ENCODE assay signal across 11 cellular contexts in the genomic region with DNA sequence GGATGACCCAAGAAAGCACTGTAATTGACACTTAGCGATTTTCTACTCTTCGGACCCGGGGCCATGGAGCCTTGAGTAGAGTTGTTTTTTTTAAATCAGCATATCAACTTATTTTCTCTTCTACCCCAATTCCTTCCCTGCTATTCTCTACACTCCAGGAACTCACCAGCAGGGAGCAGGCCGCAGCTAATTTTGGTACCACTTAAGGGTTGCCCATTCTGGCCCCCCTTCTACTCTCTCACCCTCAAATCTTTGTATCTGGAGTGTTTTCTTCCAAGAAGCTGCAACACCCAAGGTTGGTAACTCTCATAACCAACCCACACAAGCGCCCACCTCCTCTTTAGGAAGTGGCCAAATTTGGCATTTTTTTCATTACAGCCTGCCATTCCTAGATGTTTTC. TPM values are rescaled to one million over a fixed set of nuclear protein-coding genes. Genes with fewer than 3 reads are reported as not detected.
A peak's percentile ranks its signal among the peaks of the same experiment; 100 is the strongest.
DNase-seq lines count a peak whose midpoint lies in the region; ATAC-seq and TF ChIP-seq lines count a peak whose summit lies in the region.
"Had no signal": no experiment of that assay in that cellular context is flagged by ENCODE, and none has a peak within 500 bp of the region (broad histone marks: within the 10 kb centered on the region; RNA-seq: fewer than 3 reads in every experiment).

No MANE protein-coding gene starts in this region.

- peak; percentile 38 to 58 for ATAC-seq in right cardiac atrium
- peak; percentile 57 for ATAC-seq in stimulated activated naive CD8-positive, alpha-beta T cell treated with anti-CD3 and anti-CD28 coated beads, Interleukin-15, Interleukin-2, amounts not matched to agents 100 U/mL and 50 U/mL, for 24 hours

- DNase-seq in right cardiac atrium (no peak), cardiac septum (ENCODE audit: low spot score) (no peak), NB4 (ENCODE audit: low read depth) (peak; percentile 52), chondrocyte (ENCODE audit: low spot score) (peak; percentile 5), DMS153 treated with DMSO at 0.1 percent for 48 hours (lab: John Stamatoyannopoulos, UW; ENCODE audit: unreplicated experiment) (no peak), HuH-7.5 (ENCODE audit: low spot score) (no peak), NCI-H1417 (lab: John Stamatoyannopoulos, UW) (no peak)
- DNase-seq in stimulated activated naive CD8-positive, alpha-beta T cell treated with anti-CD3 and anti-CD28 coated beads, Interleukin-15, Interleukin-2, amounts not matched to agents 100 U/mL and 50 U/mL, for 24 hours, result no peak
- DNase-seq: cortex of kidney had no signal

- H3K4me3 ChIP-seq in right cardiac atrium (ENCODE audit: low read length) (no peak overlapping the region), NB4 (ENCODE audit: low read depth, low read length) (no peak overlapping the region)

- no peaks in the 10 kb centered on the region for H3K36me3 Mint-ChIP-seq in chondrocyte (ENCODE audit: low read depth)
- H3K36me3 Mint-ChIP-seq: CD8-positive, alpha-beta T cell had no signal

- no peak overlapping the region for H3K27ac Mint-ChIP-seq in chondrocyte (ENCODE audit: unreplicated experiment)
- H3K27ac Mint-ChIP-seq: CD8-positive, alpha-beta T cell had no signal

- H3K4me1 ChIP-seq in right cardiac atrium (ENCODE audit: control insufficient read depth, insufficient read depth, low read length), result no peaks in the 10 kb centered on the region

- TF ChIP-seq CTCF in NB4 (IDR thresholded peaks at IDR 0.05; ENCODE audit: low read depth, low read length), result no peak
- TF ChIP-seq CTCF in chondrocyte (IDR thresholded peaks at IDR 0.05), result no peak

- H3K9me3 Mint-ChIP-seq in chondrocyte (ENCODE audit: low read depth), result no peaks in the 10 kb centered on the region
- H3K9me3 Mint-ChIP-seq: CD8-positive, alpha-beta T cell had no signal

- no peak overlapping the region for H3K27ac ChIP-seq in right cardiac atrium (ENCODE audit: low read length)
- H3K27ac ChIP-seq: RWPE1 had no signal

- H3K27me3 ChIP-seq in right cardiac atrium (ENCODE audit: control insufficient read depth, insufficient read depth), result no peaks in the 10 kb centered on the region

- intact Hi-C loops in right cardiac atrium (cut with DNase I), result no loop called here
- intact Hi-C loops in cardiac septum (cut with DNase I), result no loop called here

- no peaks in the 10 kb centered on the region for H3K27me3 Mint-ChIP-seq in chondrocyte (ENCODE audit: low read depth)

- no peaks in the 10 kb centered on the region for H3K9me3 ChIP-seq in right cardiac atrium (ENCODE audit: control insufficient read depth, low read length)

- peaks cover 2% of the 10 kb centered on the region for H3K4me1 Mint-ChIP-seq in chondrocyte (ENCODE audit: low read depth)

- no peak for TF ChIP-seq POLR2A in NB4 (IDR thresholded peaks at IDR 0.05; ENCODE audit: extremely low read depth, insufficient read length)

- WGBS in right cardiac atrium, result 71% methylated on average over 5 of the region's 5 CpGs

- no peak overlapping the region for H3K4me3 Mint-ChIP-seq in chondrocyte (ENCODE audit: unreplicated experiment)
- H3K4me3 Mint-ChIP-seq: CD8-positive, alpha-beta T cell had no signal

RNA-seq across cellular contexts. Expression of gene ERAL1, which starts 5.5 kb away (rescaled TPM):
- total RNA-seq in right cardiac atrium (10 to 100 TPM; 25.9 to 30.1 (median 28.3) TPM), cardiac septum (31.3 TPM), chondrocyte (31.2 to 40.5 TPM (median 31.8 TPM) in 3 replicates)
- polyA plus RNA-seq in right cardiac atrium, result 29.3 TPM

RNA-seq across cellular contexts. Expression of gene FAM222B, which starts 6.7 kb away (rescaled TPM):
- 10 to 100 TPM; 15.3 to 19.6 (median 18.6) TPM for total RNA-seq in right cardiac atrium
- 11.9 TPM for polyA plus RNA-seq in right cardiac atrium
- 18.6 TPM for total RNA-seq in cardiac septum
- 18.5 to 22.7 TPM (median 21.0 TPM) in 3 replicates for total RNA-seq in chondrocyte

RNA-seq across cellular contexts. Expression of gene FLOT2, which starts 48.3 kb away (rescaled TPM):
- total RNA-seq in right cardiac atrium (10 to 100 TPM; 70.5 to 89.4 (median 79.4) TPM), cardiac septum (80.4 TPM), chondrocyte (46.6 to 74.1 TPM (median 65.8 TPM) in 3 replicates)
- 45.1 TPM for polyA plus RNA-seq in right cardiac atrium

RNA-seq across cellular contexts. Expression of gene DHRS13, which starts 53.6 kb away (rescaled TPM):
- total RNA-seq in right cardiac atrium, result 1 to 10 TPM; 2.1 to 3.3 (median 2.5) TPM
- 2.3 TPM for polyA plus RNA-seq in right cardiac atrium
- 3.0 TPM for total RNA-seq in cardiac septum
- 4.4 to 6.0 TPM (median 5.8 TPM) in 3 replicates for total RNA-seq in chondrocyte

Comparison
In these comparisons a context has a peak if more than half of its experiments do, and no peak if none do; other contexts are left out.
1. DNase-seq: peak in NB4 (single experiment) and chondrocyte (single experiment); none in right cardiac atrium (0 of 3), cardiac septum (single experiment), stimulated activated naive CD8-positive, alpha-beta T cell treated with anti-CD3 and anti-CD28 coated beads, Interleukin-15, Interleukin-2, amounts not matched to agents 100 U/mL and 50 U/mL, for 24 hours (single experiment), DMS153 treated with DMSO at 0.1 percent for 48 hours (single experiment), HuH-7.5 (single experiment) and NCI-H1417 (0 of 3).